8 cellular contexts compared by ENCODE assay signal in genomic region chr17:31857920-31858646, GRCh38. TPM values are rescaled to one million over a fixed set of nuclear protein-coding genes. Genes with fewer than 3 reads are reported as not detected.
DNase-seq lines count a peak whose midpoint lies in the region; TF ChIP-seq lines count a peak whose summit lies in the region.

No MANE protein-coding gene starts in this region.

- H3K36me3 Mint-ChIP-seq in activated CD4-positive, alpha-beta T cell treated with anti-CD3 and anti-CD28 coated beads, Interleukin-2, amount 10 ng/mL, durations not matched to agents 24 days and 14 days (ENCODE audit: low read depth): peaks cover 22% of the 10 kb centered on the region

- intact Hi-C loops in activated CD4-positive, alpha-beta T cell treated with anti-CD3 and anti-CD28 coated beads, Interleukin-2, amount 10 ng/mL, durations not matched to agents 24 days and 14 days (cut with micrococcal nuclease): no loop called here
- intact Hi-C loops in esophagus squamous epithelium (cut with DNase I): no loop called here

- no peaks in the 10 kb centered on the region for H3K9me3 Mint-ChIP-seq in activated CD4-positive, alpha-beta T cell treated with anti-CD3 and anti-CD28 coated beads, Interleukin-2, amount 10 ng/mL, durations not matched to agents 24 days and 14 days

- H3K4me1 Mint-ChIP-seq in activated CD4-positive, alpha-beta T cell treated with anti-CD3 and anti-CD28 coated beads, Interleukin-2, amount 10 ng/mL, durations not matched to agents 24 days and 14 days: peaks cover 19% of the 10 kb centered on the region

- no peak for DNase-seq in activated CD4-positive, alpha-beta T cell treated with anti-CD3 and anti-CD28 coated beads, Interleukin-2, amount 10 ng/mL, durations not matched to agents 24 days and 14 days
- DNase-seq in activated CD4-positive, alpha-beta T cell treated with anti-CD3 and anti-CD28 coated beads, Interleukin-2, amount 50 U/mL, for 1 hour: no peak
- DNase-seq in RWPE1 (ENCODE audit: low spot score) (no peak), esophagus squamous epithelium (lab: John Stamatoyannopoulos, UW) (no peak), occipital lobe (lab: John Stamatoyannopoulos, UW) (peak; percentile 39), GM19240 (ENCODE audit: insufficient read length, low spot score) (no peak), cerebellum (ENCODE audit: low spot score) (no peak), NCI-H1417 (lab: John Stamatoyannopoulos, UW) (no peak)

- TF ChIP-seq POLR2A in esophagus squamous epithelium (IDR thresholded peaks at IDR 0.05): no peak

- H3K9me3 ChIP-seq in esophagus squamous epithelium: no peaks in the 10 kb centered on the region

- CTCF ChIA-PET in RWPE1 (lab: Yijun Ruan, JAX): interaction anchor here (0.5 to 0.8 kb wide), 2 partner anchors 12 to 369 kb away, joined by 3 read pairs; no protein-coding TSS in a partner anchor

- no peaks in the 10 kb centered on the region for H3K27me3 Mint-ChIP-seq in activated CD4-positive, alpha-beta T cell treated with anti-CD3 and anti-CD28 coated beads, Interleukin-2, amount 10 ng/mL, durations not matched to agents 24 days and 14 days

- 34 to 37% methylated on average over 9 to 13 of the region's 13 CpGs for WGBS in esophagus squamous epithelium, 2 donors

- no peaks in the 10 kb centered on the region for H3K27me3 ChIP-seq in esophagus squamous epithelium

- peaks cover 0 to 27% (median 15%) of the 10 kb centered on the region in 3 donors for H3K4me1 ChIP-seq in esophagus squamous epithelium

- TF ChIP-seq CTCF in RWPE1 (conservative IDR thresholded peaks at IDR 0.05; ENCODE audit: low read depth) (no peak), esophagus squamous epithelium (IDR thresholded peaks at IDR 0.05) (no peak)

- peak overlapping the region; percentile 68 to 90 (median 81) for H3K4me3 ChIP-seq in esophagus squamous epithelium

- peaks cover 0 to 39% (median 7%) of the 10 kb centered on the region in 3 donors for H3K36me3 ChIP-seq in esophagus squamous epithelium

- H3K27ac ChIP-seq in RWPE1 (peak overlapping the region; percentile 84), esophagus squamous epithelium (peak overlapping the region; percentile 58 to 93 (median 90))

- peak overlapping the region; percentile 87 for H3K4me3 Mint-ChIP-seq in activated CD4-positive, alpha-beta T cell treated with anti-CD3 and anti-CD28 coated beads, Interleukin-2, amount 10 ng/mL, durations not matched to agents 24 days and 14 days

- H3K27ac Mint-ChIP-seq in activated CD4-positive, alpha-beta T cell treated with anti-CD3 and anti-CD28 coated beads, Interleukin-2, amount 10 ng/mL, durations not matched to agents 24 days and 14 days: peak overlapping the region; percentile 90

- POLR2A ChIA-PET in RWPE1 (lab: Yijun Ruan, JAX; ENCODE audit: low non-redundant PET): interaction anchor here (0.6 kb wide), 1 partner anchor 413 kb away, joined by 3 read pairs; no protein-coding TSS in a partner anchor

RNA-seq across cellular contexts. Expression of gene COPRS, which starts 1.0 kb away (rescaled TPM):
- 67.9 and 69.4 TPM in 2 replicates for total RNA-seq in activated CD4-positive, alpha-beta T cell treated with anti-CD3 and anti-CD28 coated beads, Interleukin-2, amount 10 ng/mL, durations not matched to agents 24 days and 14 days
- 10 to 100 TPM; 23.8 to 45.2 (median 37.0) TPM for total RNA-seq in esophagus squamous epithelium
- 26.2 TPM for total RNA-seq in occipital lobe
- total RNA-seq in cerebellum: 20.4 TPM

RNA-seq across cellular contexts. Expression of gene UTP6, which starts 43.4 kb away (rescaled TPM):
- total RNA-seq in activated CD4-positive, alpha-beta T cell treated with anti-CD3 and anti-CD28 coated beads, Interleukin-2, amount 10 ng/mL, durations not matched to agents 24 days and 14 days: 156 TPM in 2 replicates
- total RNA-seq in esophagus squamous epithelium (10 to 100 TPM; 17.1 to 40.4 (median 24.5) TPM), occipital lobe (47.1 TPM), cerebellum (37.7 TPM)
